Comparison of ENCODE assay signal across 27 cellular contexts in the genomic region with DNA sequence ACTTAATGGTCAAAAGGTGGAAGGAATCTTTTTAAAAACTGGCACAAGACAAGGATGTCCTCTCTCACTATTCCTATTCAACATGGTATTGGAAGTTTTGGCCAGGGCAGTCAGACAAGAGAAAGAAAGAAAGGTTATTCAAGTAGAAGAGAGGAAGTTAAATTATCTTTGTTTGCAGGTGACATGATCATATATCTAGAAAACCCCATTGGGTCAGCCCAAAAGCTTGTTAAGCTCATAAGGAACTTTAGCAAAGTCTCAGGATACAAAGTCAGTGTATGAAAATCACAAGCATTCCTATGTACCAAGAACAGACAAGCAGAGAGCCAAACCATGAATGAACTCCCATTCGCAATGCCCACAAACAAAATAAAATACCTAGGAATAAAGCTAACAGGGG.
"Had no signal": no experiment of that assay in that cellular context is flagged by ENCODE, and none has a peak within 500 bp of the region (broad histone marks: within the 10 kb centered on the region; RNA-seq: fewer than 3 reads in every experiment).

No MANE protein-coding gene starts in this region.

- H3K27ac Mint-ChIP-seq: mesothelial cell of epicardium, naive B cell had no signal

- H3K9me3 ChIP-seq: colonic mucosa, esophagus squamous epithelium, gastrocnemius medialis, heart right ventricle, left lung, lower lobe of right lung, mucosa of descending colon had no signal

- H3K4me3 Mint-ChIP-seq: mesothelial cell of epicardium, naive B cell had no signal

- ATAC-seq: esophagus mucosa, gastrocnemius medialis, heart right ventricle, left cardiac atrium, left lung, left ventricle myocardium superior, lower lobe of right lung, mucosa of descending colon had no signal

- H3K27ac ChIP-seq: colonic mucosa, dorsolateral prefrontal cortex, epithelial cell of prostate, esophagus squamous epithelium, gastrocnemius medialis, heart right ventricle, left lung, lower lobe of right lung had no signal

- FAIRE-seq: islet of Langerhans, keratinocyte had no signal

- H3K27me3 ChIP-seq: colonic mucosa had no signal

- H3K4me1 ChIP-seq: colonic mucosa, gastrocnemius medialis had no signal

- H3K4me3 ChIP-seq: colonic mucosa, dorsolateral prefrontal cortex, esophagus squamous epithelium, gastrocnemius medialis, heart right ventricle, left lung, lower lobe of right lung, mucosa of descending colon had no signal

- H3K36me3 Mint-ChIP-seq: mesothelial cell of epicardium, naive B cell had no signal

- DNase-seq: colonic mucosa; cortex of kidney; dermis blood vessel endothelial cell; dorsolateral prefrontal cortex; effector CD4-positive, alpha-beta T cell; effector memory CD4-positive, alpha-beta T cell; erythroblast; esophagus squamous epithelium; foreskin fibroblast; foreskin melanocyte; gastrocnemius medialis; glutamatergic neuron; head of caudate nucleus; heart right ventricle; hippocampal formation; left cardiac atrium; left lung; left ventricle myocardium superior; lower lobe of right lung; mesenchymal stem cell; mucosa of descending colon; naive B cell had no signal

- H3K36me3 ChIP-seq: colonic mucosa, esophagus squamous epithelium, gastrocnemius medialis, heart right ventricle, left lung, lower lobe of right lung had no signal
